ENCODE assay signal across 15 cellular contexts in genomic region chr3:136277634-136278033, GRCh38. TPM values are rescaled to one million over a fixed set of nuclear protein-coding genes. Genes with fewer than 3 reads are reported as not detected.
DNase-seq lines count a peak whose midpoint lies in the region; ATAC-seq and TF ChIP-seq lines count a peak whose summit lies in the region.
"Had no signal": no experiment of that assay in that cellular context is flagged by ENCODE, and none has a peak within 500 bp of the region (broad histone marks: within the 10 kb centered on the region; RNA-seq: fewer than 3 reads in every experiment).

No MANE protein-coding gene starts in this region.

- ATAC-seq in gastrocnemius medialis: peak; percentile 56 to 85
- ATAC-seq: A549; activated CD8-positive, alpha-beta T cell treated with anti-CD3 and anti-CD28 coated beads for 36 hours; PC-3; T-helper 17 cell had no signal

- H3K36me3 ChIP-seq in gastrocnemius medialis: peaks cover 0 to 5% of the 10 kb centered on the region in 2 donors
- peaks cover 19 to 50% of the 10 kb centered on the region in 2 experiments for H3K36me3 ChIP-seq in mesenchymal stem cell (ENCODE audit: control insufficient read depth in 1 of 2, insufficient read depth in 2 of 2, low read depth in 1 of 2, low read length in 2 of 2)

- H3K9ac ChIP-seq in mesenchymal stem cell (ENCODE audit: low read length): no peak overlapping the region

- H3K9me3 ChIP-seq in gastrocnemius medialis: peaks cover 0 to 9% (median 0%) of the 10 kb centered on the region in 3 donors
- H3K9me3 ChIP-seq in mesenchymal stem cell (ENCODE audit: control insufficient read depth, low read length): peaks cover 39% of the 10 kb centered on the region

- POLR2A ChIA-PET in MCF 10A (lab: Yijun Ruan, JAX): interaction anchor here (1.2 kb wide), 2 partner anchors 10 to 83 kb away, joined by 3 to 4 read pairs; no protein-coding TSS in a partner anchor

- TF ChIP-seq CTCF in MCF 10A (IDR thresholded peaks at IDR 0.05; ENCODE audit: unreplicated experiment) (no peak), gastrocnemius medialis (IDR thresholded peaks at IDR 0.05 in 4 of 5, conservative IDR thresholded peaks at IDR 0.05 in 1 of 5) (no peak)

- H3K79me1 ChIP-seq in mesenchymal stem cell (replicated peaks; ENCODE audit: low read length, poor library complexity, severe bottlenecking): peaks cover 19% of the 10 kb centered on the region

- H3K27me3 ChIP-seq in gastrocnemius medialis (no peaks in the 10 kb centered on the region), mesenchymal stem cell (ENCODE audit: control insufficient read depth in 1 of 2, insufficient read depth in 1 of 2, low read length in 2 of 2) (no peaks in the 10 kb centered on the region)
- H3K27me3 ChIP-seq: hepatocyte had no signal

- H2BK5ac ChIP-seq in mesenchymal stem cell (ENCODE audit: low read depth, low read length, poor library complexity, severe bottlenecking): no peak overlapping the region

- no peak overlapping the region for H3K4me3 Mint-ChIP-seq in MCF 10A (ENCODE audit: unreplicated experiment)
- H3K4me3 Mint-ChIP-seq: activated CD8-positive, alpha-beta T cell treated with anti-CD3 and anti-CD28 coated beads for 36 hours; T-helper 17 cell; type B pancreatic cell had no signal

- no peak for TF ChIP-seq POLR2A in gastrocnemius medialis (IDR thresholded peaks at IDR 0.05)

- no peak overlapping the region for H3K27ac Mint-ChIP-seq in MCF 10A (ENCODE audit: low read depth, unreplicated experiment)
- H3K27ac Mint-ChIP-seq: activated CD8-positive, alpha-beta T cell treated with anti-CD3 and anti-CD28 coated beads for 36 hours; T-helper 17 cell; type B pancreatic cell had no signal

- CTCF ChIA-PET in MCF 10A (lab: Yijun Ruan, JAX): interaction anchor here (0.5 to 1.1 kb wide), 4 partner anchors 12 to 178 kb away, joined by 3 to 4 read pairs (median 4); no protein-coding TSS in a partner anchor

- H3K4me1 Mint-ChIP-seq in MCF 10A (ENCODE audit: insufficient read depth, unreplicated experiment): peaks cover 6% of the 10 kb centered on the region

- no peak overlapping the region for H2BK15ac ChIP-seq in mesenchymal stem cell (ENCODE audit: low read depth, poor library complexity, severe bottlenecking)

- H3K14ac ChIP-seq in mesenchymal stem cell (ENCODE audit: low read length in 2 of 2): no peak overlapping the region

- no peak overlapping the region for H3K18ac ChIP-seq in mesenchymal stem cell (ENCODE audit: low read depth in 1 of 2, low read length in 2 of 2)

- H3K36me3 Mint-ChIP-seq in MCF 10A (ENCODE audit: insufficient read depth, unreplicated experiment): peaks cover 18% of the 10 kb centered on the region

- H3K27ac ChIP-seq in gastrocnemius medialis (peak overlapping the region; percentile 43 to 74 (median 52)), mesenchymal stem cell (ENCODE audit: low read length, poor library complexity, severe bottlenecking) (no peak overlapping the region)
- H3K27ac ChIP-seq: A549, hepatocyte had no signal

- H3K4me2 ChIP-seq in mesenchymal stem cell (ENCODE audit: low read length, poor library complexity, severe bottlenecking): no peak overlapping the region
- H3K4me2 ChIP-seq: A549, hepatocyte had no signal

- H2AFZ ChIP-seq in mesenchymal stem cell (ENCODE audit: low read depth, low read length): no peak overlapping the region
- H2AFZ ChIP-seq: hepatocyte had no signal

- DNase-seq in NCI-H748 (lab: John Stamatoyannopoulos, UW; ENCODE audit: unreplicated experiment): peak; percentile 15
- no peak for DNase-seq in NCI-H748 treated with DMSO at 0.1 percent for 48 hours (lab: John Stamatoyannopoulos, UW)
- DNase-seq in NCI-H2107 (lab: John Stamatoyannopoulos, UW): peak; percentile 80
- DNase-seq in MCF 10A (ENCODE audit: unreplicated experiment): peak; percentile 11
- DNase-seq in gastrocnemius medialis: peak in 1 of 2 donors; percentile 46
- DNase-seq in mesenchymal stem cell: no peak
- no peak for DNase-seq in occipital lobe (lab: John Stamatoyannopoulos, UW)
- DNase-seq in stimulated activated CD8-positive, alpha-beta memory T cell treated with anti-CD3 and anti-CD28 coated beads, Interleukin-4, amount 100 ng/mL, for 48 hours: no peak
- DNase-seq: activated CD8-positive, alpha-beta T cell treated with anti-CD3 and anti-CD28 coated beads for 36 hours; activated naive CD4-positive, alpha-beta T cell treated with Interleukin-2 at 50 U/mL for 16 hours; PC-3; T-helper 17 cell had no signal

- no TSS peak for BruUV-seq in MCF 10A (replicated peaks; lab: Mats Ljungman, UMichigan)

- no peak overlapping the region for H3K23ac ChIP-seq in mesenchymal stem cell (ENCODE audit: low read length in 2 of 2)

- H2BK12ac ChIP-seq in mesenchymal stem cell (ENCODE audit: low read length in 2 of 2): no peak overlapping the region

- H4K8ac ChIP-seq in mesenchymal stem cell (ENCODE audit: low read length): no peak overlapping the region

- H2BK120ac ChIP-seq in mesenchymal stem cell (ENCODE audit: low read depth, low read length): no peak overlapping the region

- no peak overlapping the region for H4K91ac ChIP-seq in mesenchymal stem cell (ENCODE audit: low read length)

- peaks cover 21% of the 10 kb centered on the region for H3K9me3 Mint-ChIP-seq in MCF 10A (ENCODE audit: unreplicated experiment)

- H3K4ac ChIP-seq in mesenchymal stem cell (ENCODE audit: low read depth in 1 of 2, low read length in 2 of 2): no peak overlapping the region

- peaks cover 18 to 22% of the 10 kb centered on the region in 2 donors for H3K4me1 ChIP-seq in gastrocnemius medialis
- H3K4me1 ChIP-seq in mesenchymal stem cell (ENCODE audit: control insufficient read depth, insufficient read depth, low read depth, low read length): peaks cover 4% of the 10 kb centered on the region
- H3K4me1 ChIP-seq: A549 had no signal

- in situ Hi-C loops in gastrocnemius medialis (cut with MboI; ENCODE audit: low sequenced_read_pairs in 4 of 4): no loop called here

- intact Hi-C loops in MCF 10A (cut with micrococcal nuclease): no loop called here
- intact Hi-C loops in gastrocnemius medialis (cut with DNase I; ENCODE audit: low total_unique reads): no loop called here

- no peaks in the 10 kb centered on the region for H3K27me3 Mint-ChIP-seq in MCF 10A (ENCODE audit: insufficient read depth, unreplicated experiment)
- H3K27me3 Mint-ChIP-seq: activated CD8-positive, alpha-beta T cell treated with anti-CD3 and anti-CD28 coated beads for 36 hours; T-helper 17 cell; type B pancreatic cell had no signal

- H2AK5ac ChIP-seq in mesenchymal stem cell (ENCODE audit: low read length, severe bottlenecking): no peak overlapping the region

- 93% methylated on average over 4 of the region's 4 CpGs for WGBS in mesenchymal stem cell

- H3K4me3 ChIP-seq in gastrocnemius medialis (no peak overlapping the region), mesenchymal stem cell (ENCODE audit: insufficient read depth in 1 of 2, low read depth in 1 of 2, low read length in 2 of 2) (no peak overlapping the region)
- H3K4me3 ChIP-seq: A549, hepatocyte had no signal

RNA-seq across cellular contexts. Expression of gene PCCB, which starts 27.5 kb away (rescaled TPM):
- total RNA-seq in MCF 10A (2022) (51.7 and 54.0 TPM in 2 replicates), gastrocnemius medialis (10 to 100 TPM; 29.8 to 41.4 (median 37.9) TPM), occipital lobe (39.5 TPM)
- 23.4 TPM for polyA plus RNA-seq in mesenchymal stem cell (2013, experiment 1 of 2)
- polyA plus RNA-seq in mesenchymal stem cell (2013, experiment 2 of 2): 23.2 TPM

Comparison
In these comparisons a context has a peak if more than half of its experiments do, and no peak if none do; other contexts are left out.
1. DNase-seq: peak in NCI-H748 (single experiment), NCI-H2107 (single experiment) and MCF 10A (single experiment); none in NCI-H748 treated with DMSO at 0.1 percent for 48 hours (single experiment), mesenchymal stem cell (single experiment), occipital lobe (single experiment) and stimulated activated CD8-positive, alpha-beta memory T cell treated with anti-CD3 and anti-CD28 coated beads, Interleukin-4, amount 100 ng/mL, for 48 hours (single experiment).